ENCODE assay signal across 17 cellular contexts in genomic region chr9:34271618-34272017, GRCh38.
"Had no signal": no experiment of that assay in that cellular context is flagged by ENCODE, and none has a peak within 500 bp of the region (broad histone marks: within the 10 kb centered on the region; RNA-seq: fewer than 3 reads in every experiment).

No MANE protein-coding gene starts in this region.

- H3K36me3 ChIP-seq: gastrocnemius medialis, prostate gland, thyroid gland had no signal

- H3K9me3 ChIP-seq: gastrocnemius medialis, prostate gland, thyroid gland had no signal

- DNase-seq: activated CD4-positive, alpha-beta T cell treated with anti-CD3 and anti-CD28 coated beads for 4 hours; activated CD8-positive, alpha-beta memory T cell treated with anti-CD3 and anti-CD28 coated beads, Interleukin-2, amount 50 U/mL, for 48 hours; activated gamma-delta T cell; activated T-cell treated with anti-CD3 and anti-CD28 coated beads, Interleukin-2, amount 50 U/mL, for 72 hours; effector CD8-positive, alpha-beta T cell; gastrocnemius medialis; mesenchymal stem cell; occipital lobe; T-helper 17 cell; thyroid gland had no signal

- H3K4me3 ChIP-seq: coronary artery, gastrocnemius medialis, prostate gland, thyroid gland had no signal

- H3K4me1 ChIP-seq: prostate gland, thyroid gland had no signal

- H3K27ac ChIP-seq: coronary artery, epithelial cell of prostate, prostate gland, thyroid gland had no signal

- ATAC-seq: activated naive CD4-positive, alpha-beta T cell treated with anti-CD3 and anti-CD28 coated beads, Interleukin-2, amount 50 U/mL, for 72 hours; activated T-cell treated with anti-CD3 and anti-CD28 coated beads, Interleukin-2, amount 50 U/mL, for 72 hours; natural killer cell treated with Interleukin-12 subunit alpha and Interleukin-12 subunit beta and Interleukin-15 and Interleukin-18, amount 100 ng/mL, for 72 hours; stimulated activated effector memory CD8-positive, alpha-beta T cell treated with anti-CD3 and anti-CD28 coated beads, Interleukin-12 subunit alpha, Interleukin-12 subunit beta, amount 100 ng/mL, for 72 hours; T-helper 17 cell; WTC11 had no signal

- H3K27me3 ChIP-seq: gastrocnemius medialis, thyroid gland had no signal
